18 cellular contexts compared by ENCODE assay signal in the genomic region with DNA sequence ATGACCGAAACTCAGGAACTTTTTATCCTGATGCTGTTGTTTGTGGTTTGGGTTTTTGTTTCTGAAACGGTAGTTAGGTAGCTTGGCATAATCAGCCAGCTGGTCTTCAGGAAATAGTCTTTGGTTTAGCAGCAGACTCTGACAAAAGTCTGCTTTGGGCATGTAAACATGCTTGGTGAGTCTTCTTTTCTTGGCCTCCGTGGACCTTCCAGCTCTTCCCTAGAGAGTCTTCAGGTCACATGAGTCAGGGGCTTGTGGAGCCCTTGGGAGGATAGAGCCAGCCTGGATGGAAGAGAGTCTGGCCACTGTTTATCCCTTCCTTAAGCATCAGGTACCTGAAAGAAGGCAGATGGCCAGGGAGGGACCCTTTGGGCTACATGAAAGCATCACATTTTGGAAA.
A peak's percentile ranks its signal among the peaks of the same experiment; 100 is the strongest.
DNase-seq lines count a peak whose midpoint lies in the region; ATAC-seq, FAIRE-seq and TF ChIP-seq lines count a peak whose summit lies in the region.
"Had no signal": no experiment of that assay in that cellular context is flagged by ENCODE, and none has a peak within 500 bp of the region (broad histone marks: within the 10 kb centered on the region; RNA-seq: fewer than 3 reads in every experiment).

No MANE protein-coding gene starts in this region.

- H3K9me3 ChIP-seq in OCI-LY1 (ENCODE audit: low read length) = no peaks in the 10 kb centered on the region
- H3K9me3 ChIP-seq in breast epithelium = no peaks in the 10 kb centered on the region
- H3K9me3 ChIP-seq: gastrocnemius medialis, spleen, thoracic aorta had no signal

- H3K79me2 ChIP-seq in OCI-LY1 (ENCODE audit: insufficient read depth, low read length) = no peaks in the 10 kb centered on the region

- H3K9me3 Mint-ChIP-seq in natural killer cell treated with Interleukin-12 subunit alpha and Interleukin-12 subunit beta and Interleukin-15 and Interleukin-18, amount 100 ng/mL, for 72 hours = no peaks in the 10 kb centered on the region
- no peaks in the 10 kb centered on the region for H3K9me3 Mint-ChIP-seq in natural killer cell
- H3K9me3 Mint-ChIP-seq in T-helper 2 cell treated with Interferon-gamma antibody and Interleukin-4, amounts not matched to agents 5 μg/mL and 100 μg/mL, for 36 hours = no peaks in the 10 kb centered on the region
- H3K9me3 Mint-ChIP-seq: dendritic cell treated with granulocyte-macrophage colony-stimulating factor and Interleukin-4, amounts not matched to agents 40 ng/mL and 50 ng/mL, for 4 days; immature natural killer cell; T-helper 1 cell treated with Interleukin-12 subunit alpha and Interleukin-12 subunit beta and Interleukin-4 antibody, amounts not matched to agents 30 μg/mL and 1 μg/mL, for 36 hours had no signal

- H3K4me1 ChIP-seq in OCI-LY1 (ENCODE audit: insufficient read depth, low read length, severe bottlenecking) (peaks cover 70% of the 10 kb centered on the region), breast epithelium (peaks cover 0 to 13% of the 10 kb centered on the region in 2 donors)

- no peaks in the 10 kb centered on the region for H3K27me3 ChIP-seq in OCI-LY1 (ENCODE audit: insufficient read depth, low read length)
- H3K27me3 ChIP-seq in breast epithelium = no peaks in the 10 kb centered on the region
- H3K27me3 ChIP-seq: gastrocnemius medialis, spleen had no signal

- no peaks in the 10 kb centered on the region for H3K9me2 ChIP-seq in OCI-LY1 (ENCODE audit: low read depth, low read length)

- peak overlapping the region; percentile 52 for H3K4me3 Mint-ChIP-seq in natural killer cell treated with Interleukin-12 subunit alpha and Interleukin-12 subunit beta and Interleukin-15 and Interleukin-18, amount 100 ng/mL, for 72 hours
- no peak overlapping the region for H3K4me3 Mint-ChIP-seq in natural killer cell
- no peak overlapping the region for H3K4me3 Mint-ChIP-seq in T-helper 2 cell treated with Interferon-gamma antibody and Interleukin-4, amounts not matched to agents 5 μg/mL and 100 μg/mL, for 36 hours
- H3K4me3 Mint-ChIP-seq: dendritic cell treated with granulocyte-macrophage colony-stimulating factor and Interleukin-4, amounts not matched to agents 40 ng/mL and 50 ng/mL, for 4 days; immature natural killer cell; T-helper 1 cell treated with Interleukin-12 subunit alpha and Interleukin-12 subunit beta and Interleukin-4 antibody, amounts not matched to agents 30 μg/mL and 1 μg/mL, for 36 hours had no signal

- H3K36me3 ChIP-seq in OCI-LY1 (ENCODE audit: insufficient read depth, low read length) = peaks cover 64% of the 10 kb centered on the region; the same call in 1 of the 2 replicates
- H3K36me3 ChIP-seq in breast epithelium = no peaks in the 10 kb centered on the region
- H3K36me3 ChIP-seq: gastrocnemius medialis, thoracic aorta had no signal

- DNase-seq in natural killer cell treated with Interleukin-12 subunit alpha and Interleukin-12 subunit beta and Interleukin-15 and Interleukin-18, amount 100 ng/mL, for 72 hours (ENCODE audit: low spot score) = no peak
- DNase-seq in natural killer cell = no peak
- DNase-seq in fibroblast of mammary gland (ENCODE audit: low read depth) = peak; percentile 79
- DNase-seq in breast epithelium (ENCODE audit: low spot score in 2 of 2) = no peak
- no peak for DNase-seq in frontal cortex (ENCODE audit: low spot score in 2 of 2)
- DNase-seq in T-helper 2 cell treated with Interferon-gamma antibody and Interleukin-4, amounts not matched to agents 5 μg/mL and 100 μg/mL, for 36 hours (ENCODE audit: low spot score) = no peak
- DNase-seq: activated CD4-positive, alpha-beta T cell treated with anti-CD3 and anti-CD28 coated beads, Interleukin-2, amount 50 U/mL, for 1 hour; anterior cingulate cortex; gastrocnemius medialis; immature natural killer cell; NCI-H1105; NCI-H2227 treated with DMSO at 0.1 percent for 48 hours; spleen had no signal

- H3K27ac ChIP-seq in OCI-LY1 (ENCODE audit: low read depth, low read length, poor library complexity, severe bottlenecking) (peak overlapping the region; percentile 64), breast epithelium (no peak overlapping the region)
- H3K27ac ChIP-seq: gastrocnemius medialis, thoracic aorta had no signal

- H3K27ac Mint-ChIP-seq in natural killer cell treated with Interleukin-12 subunit alpha and Interleukin-12 subunit beta and Interleukin-15 and Interleukin-18, amount 100 ng/mL, for 72 hours = peak overlapping the region in 1 of 2 donors; percentile 90
- no peak overlapping the region for H3K27ac Mint-ChIP-seq in natural killer cell
- no peak overlapping the region for H3K27ac Mint-ChIP-seq in T-helper 2 cell treated with Interferon-gamma antibody and Interleukin-4, amounts not matched to agents 5 μg/mL and 100 μg/mL, for 36 hours
- H3K27ac Mint-ChIP-seq: dendritic cell treated with granulocyte-macrophage colony-stimulating factor and Interleukin-4, amounts not matched to agents 40 ng/mL and 50 ng/mL, for 4 days; T-helper 1 cell treated with Interleukin-12 subunit alpha and Interleukin-12 subunit beta and Interleukin-4 antibody, amounts not matched to agents 30 μg/mL and 1 μg/mL, for 36 hours had no signal

- ATAC-seq in natural killer cell treated with Interleukin-12 subunit alpha and Interleukin-12 subunit beta and Interleukin-15 and Interleukin-18, amount 100 ng/mL, for 72 hours = no peak
- ATAC-seq in natural killer cell (no peak), HG02973 (IDR thresholded peaks at IDR 0.05; ENCODE audit: unreplicated experiment) (no peak)
- ATAC-seq: gastrocnemius medialis had no signal

- peaks cover 11% of the 10 kb centered on the region for H3K36me3 Mint-ChIP-seq in natural killer cell treated with Interleukin-12 subunit alpha and Interleukin-12 subunit beta and Interleukin-15 and Interleukin-18, amount 100 ng/mL, for 72 hours
- H3K36me3 Mint-ChIP-seq in natural killer cell = peaks cover 6% of the 10 kb centered on the region
- H3K36me3 Mint-ChIP-seq in T-helper 2 cell treated with Interferon-gamma antibody and Interleukin-4, amounts not matched to agents 5 μg/mL and 100 μg/mL, for 36 hours (ENCODE audit: low read depth) = peaks cover 2% of the 10 kb centered on the region

- peak overlapping the region; percentile 34; the same call in 1 of the 2 replicates for H3K4me2 ChIP-seq in OCI-LY1 (ENCODE audit: low read length)

- TF ChIP-seq CTCF in natural killer cell (IDR thresholded peaks at IDR 0.05) (no peak), OCI-LY1 (IDR thresholded peaks at IDR 0.05; ENCODE audit: low read length) (no peak), fibroblast of mammary gland (conservative IDR thresholded peaks at IDR 0.05; ENCODE audit: control insufficient read depth, insufficient read depth, low read depth, low read length) (no peak), breast epithelium (IDR thresholded peaks at IDR 0.05) (no peak)

- H4K20me1 ChIP-seq in OCI-LY1 (ENCODE audit: insufficient read depth, low read length) = no peaks in the 10 kb centered on the region

- no peak for FAIRE-seq in frontal cortex (lab: Jason Lieb, UNC)

- no peak overlapping the region for H2AFZ ChIP-seq in OCI-LY1 (ENCODE audit: low read length)

- no peaks in the 10 kb centered on the region for H3K27me3 Mint-ChIP-seq in natural killer cell treated with Interleukin-12 subunit alpha and Interleukin-12 subunit beta and Interleukin-15 and Interleukin-18, amount 100 ng/mL, for 72 hours
- H3K27me3 Mint-ChIP-seq in natural killer cell (ENCODE audit: low read depth in 2 of 2) = no peaks in the 10 kb centered on the region
- H3K27me3 Mint-ChIP-seq in T-helper 2 cell treated with Interferon-gamma antibody and Interleukin-4, amounts not matched to agents 5 μg/mL and 100 μg/mL, for 36 hours (ENCODE audit: low read depth) = no peaks in the 10 kb centered on the region
- H3K27me3 Mint-ChIP-seq: dendritic cell treated with granulocyte-macrophage colony-stimulating factor and Interleukin-4, amounts not matched to agents 40 ng/mL and 50 ng/mL, for 4 days had no signal

- no peaks in the 10 kb centered on the region; the same call in 1 of the 2 replicates for H3F3A ChIP-seq in OCI-LY1 (ENCODE audit: insufficient read depth, low read length)

- H3K4me3 ChIP-seq in OCI-LY1 (ENCODE audit: low read depth, low read length, poor library complexity, severe bottlenecking) = no peak overlapping the region
- H3K4me3 ChIP-seq in fibroblast of mammary gland (ENCODE audit: control insufficient read depth, low read depth, low read length) = no peak overlapping the region
- H3K4me3 ChIP-seq in breast epithelium = no peak overlapping the region
- H3K4me3 ChIP-seq: gastrocnemius medialis, spleen, thoracic aorta had no signal

- TF ChIP-seq POLR2A in breast epithelium (IDR thresholded peaks at IDR 0.05) = no peak

- no peak overlapping the region for H3K9ac ChIP-seq in OCI-LY1 (ENCODE audit: low read length)

- intact Hi-C loops in natural killer cell (cut with micrococcal nuclease) = no loop called here
- intact Hi-C loops in breast epithelium (cut with DNase I; ENCODE audit: low total_unique reads) = no loop called here

- peaks cover 63 to 66% of the 10 kb centered on the region in 2 donors for H3K4me1 Mint-ChIP-seq in natural killer cell treated with Interleukin-12 subunit alpha and Interleukin-12 subunit beta and Interleukin-15 and Interleukin-18, amount 100 ng/mL, for 72 hours (ENCODE audit: low read depth in 2 of 2)
- peaks cover 50 to 53% of the 10 kb centered on the region in 2 donors for H3K4me1 Mint-ChIP-seq in natural killer cell
- peaks cover 7% of the 10 kb centered on the region for H3K4me1 Mint-ChIP-seq in T-helper 2 cell treated with Interferon-gamma antibody and Interleukin-4, amounts not matched to agents 5 μg/mL and 100 μg/mL, for 36 hours (ENCODE audit: low read depth)
